In genomic region chr2:198711484-198711883, GRCh38 we compare ENCODE assay signal across 22 cellular contexts.
A peak's percentile ranks its signal among the peaks of the same experiment; 100 is the strongest.
DNase-seq lines count a peak whose midpoint lies in the region; ATAC-seq, FAIRE-seq and TF ChIP-seq lines count a peak whose summit lies in the region.
"Had no signal": no experiment of that assay in that cellular context is flagged by ENCODE, and none has a peak within 500 bp of the region (broad histone marks: within the 10 kb centered on the region; RNA-seq: fewer than 3 reads in every experiment).

No MANE protein-coding gene starts in this region.

- no peaks in the 10 kb centered on the region for H3K36me3 ChIP-seq in GM23338 (ENCODE audit: insufficient read depth)
- H3K36me3 ChIP-seq in GM12878 (ENCODE audit: control insufficient read depth in 2 of 2, insufficient read depth in 2 of 2, low read length in 1 of 2): no peaks in the 10 kb centered on the region
- no peaks in the 10 kb centered on the region for H3K36me3 ChIP-seq in neuronal stem cell (replicated peaks in 1 of 2; ENCODE audit: control insufficient read depth in 2 of 2, insufficient read depth in 2 of 2, low read length in 2 of 2)
- no peaks in the 10 kb centered on the region for H3K36me3 ChIP-seq in thyroid gland
- H3K36me3 ChIP-seq: HAP-1 had no signal

- no peaks in the 10 kb centered on the region for H3K79me1 ChIP-seq in neuronal stem cell (ENCODE audit: low read depth, low read length)

- SMC1A ChIA-PET in GM12878 (lab: Charles Lee; ENCODE audit: uncharacterized antibody, unreplicated experiment): interaction anchor here (1.0 to 1.2 kb wide), 8 partner anchors 8 to 60 kb away, joined by 3 to 7 read pairs (median 4); no protein-coding TSS in a partner anchor

- TF ChIP-seq RAD21 in GM12878 (IDR thresholded peaks at IDR 0.05; ENCODE audit: insufficient read depth, low read depth, low read length): no peak

- FAIRE-seq in GM12878 (lab: Jason Lieb, UNC): no peak
- FAIRE-seq: D721Med, G401.6, GM12892, K562 had no signal

- no peak overlapping the region for H2BK15ac ChIP-seq in neuronal stem cell (ENCODE audit: low read length)

- H4K20me1 ChIP-seq in GM23338 (replicated peaks; ENCODE audit: insufficient read depth) (no peaks in the 10 kb centered on the region), GM12878 (ENCODE audit: control insufficient read depth, insufficient read depth) (no peaks in the 10 kb centered on the region)

- H3K79me2 ChIP-seq in GM23338 (replicated peaks; ENCODE audit: insufficient read depth): no peaks in the 10 kb centered on the region
- H3K79me2 ChIP-seq in GM12878 (ENCODE audit: control insufficient read depth, insufficient read depth, low read length): no peaks in the 10 kb centered on the region

- H2AFZ ChIP-seq in GM23338 (no peak overlapping the region), GM12878 (ENCODE audit: control insufficient read depth, low read depth, low read length) (no peak overlapping the region), neuronal stem cell (ENCODE audit: low read length) (peak overlapping the region; percentile 15)

- H3K9me2 ChIP-seq in GM23338 (ENCODE audit: insufficient read depth): no peaks in the 10 kb centered on the region

- no peak overlapping the region for H3K27ac Mint-ChIP-seq in GM23338
- H3K27ac Mint-ChIP-seq: CD14-positive monocyte; CD8-positive, alpha-beta T cell; HFFc6 had no signal

- H3F3A ChIP-seq in GM23338 (replicated peaks; ENCODE audit: low read depth): no peaks in the 10 kb centered on the region

- no peak overlapping the region for H2BK120ac ChIP-seq in neuronal stem cell (ENCODE audit: low read depth, low read length)

- RAD21 ChIA-PET in GM12878 (lab: Charles Lee; ENCODE audit: unreplicated experiment): interaction anchor here (0.6 to 1.2 kb wide), 7 partner anchors 9 to 57 kb away, joined by 3 to 15 read pairs (median 3); no protein-coding TSS in a partner anchor

- in situ Hi-C loops in GM12878 (cut with MboI): no loop called here

- no TSS peak for BruUV-seq in GM12878 (replicated peaks; lab: Mats Ljungman, UMichigan)

- H3K27me3 ChIP-seq in GM23338 (ENCODE audit: insufficient read depth): no peaks in the 10 kb centered on the region
- no peaks in the 10 kb centered on the region for H3K27me3 ChIP-seq in GM12878 (replicated peaks in 1 of 2; ENCODE audit: control insufficient read depth in 2 of 2, insufficient read depth in 2 of 2, low read length in 1 of 2)
- no peaks in the 10 kb centered on the region for H3K27me3 ChIP-seq in neuronal stem cell (ENCODE audit: control insufficient read depth in 3 of 3, insufficient read depth in 3 of 3, low read depth in 1 of 3, low read length in 3 of 3)
- H3K27me3 ChIP-seq in thyroid gland: no peaks in the 10 kb centered on the region

- CTCF ChIA-PET in GM12878 (lab: Yijun Ruan, JAX) (interaction anchor here (0.6 to 0.8 kb wide), 3 partner anchors 11 to 173 kb away, joined by 3 to 5 read pairs (median 5); no protein-coding TSS in a partner anchor), HEK293T (lab: Yijun Ruan, JAX) (no interaction called here)

- no peaks in the 10 kb centered on the region; the same call in none of the 3 replicates for H3K4me1 Mint-ChIP-seq in GM23338
- H3K4me1 Mint-ChIP-seq: CD14-positive monocyte had no signal

- no peak overlapping the region for H3K4me3 Mint-ChIP-seq in GM23338
- H3K4me3 Mint-ChIP-seq: CD14-positive monocyte; CD8-positive, alpha-beta T cell; HFFc6 had no signal

- H3K23ac ChIP-seq in neuronal stem cell (ENCODE audit: low read depth, low read length, poor library complexity): no peak overlapping the region

- POLR2A ChIA-PET in GM12878 (lab: Charles Lee): interaction anchor here (0.9 to 1.2 kb wide), 4 partner anchors 8 to 30 kb away, joined by 3 to 5 read pairs (median 4); no protein-coding TSS in a partner anchor
- POLR2A ChIA-PET in HEK293T (lab: Yijun Ruan, JAX): no interaction called here

- intact Hi-C loops in GM12878 (cut with micrococcal nuclease; ENCODE audit: unreplicated experiment): no loop called here
- intact Hi-C loops in thyroid gland (cut with DNase I): no loop called here

- H4K8ac ChIP-seq in neuronal stem cell (ENCODE audit: low read depth, low read length): no peak overlapping the region

- TF ChIP-seq CTCF in GM23338 (conservative IDR thresholded peaks at IDR 0.05; ENCODE audit: low read depth in 2 of 2) (no peak), GM12878 (IDR thresholded peaks at IDR 0.05 in 2 of 3, conservative IDR thresholded peaks at IDR 0.05 in 1 of 3; ENCODE audit: control insufficient read depth in 2 of 3, extremely low read depth in 1 of 3, insufficient read depth in 1 of 3, low read depth in 3 of 3, low read length in 3 of 3) (no peak), thyroid gland (IDR thresholded peaks at IDR 0.05) (no peak)

- peaks cover 1% of the 10 kb centered on the region for H3K27me3 Mint-ChIP-seq in GM23338 (ENCODE audit: insufficient read depth, low read depth, poor library complexity)

- TF ChIP-seq EP300 in GM12878 (IDR thresholded peaks at IDR 0.05; ENCODE audit: borderline replicate concordance in 1 of 2, control insufficient read depth in 1 of 2, low read depth in 2 of 2, low read length in 2 of 2): no peak

- no peak overlapping the region for H3K4me3 ChIP-seq in GM23338
- no peak overlapping the region for H3K4me3 ChIP-seq in GM12878
- no peak overlapping the region for H3K4me3 ChIP-seq in neuronal stem cell (ENCODE audit: low read length in 2 of 2)
- H3K4me3 ChIP-seq in thyroid gland (replicated peaks in 1 of 3): no peak overlapping the region
- H3K4me3 ChIP-seq: HAP-1, K562 had no signal

- H3K4me1 ChIP-seq in GM23338 (ENCODE audit: insufficient read depth) (no peaks in the 10 kb centered on the region), GM12878 (ENCODE audit: control insufficient read depth, insufficient read depth, low read length) (no peaks in the 10 kb centered on the region), neuronal stem cell (ENCODE audit: control insufficient read depth in 2 of 2, insufficient read depth in 1 of 2, low read depth in 1 of 2, low read length in 2 of 2) (no peaks in the 10 kb centered on the region), thyroid gland (no peaks in the 10 kb centered on the region)
- H3K4me1 ChIP-seq: HAP-1 had no signal

- no peak overlapping the region for H4K91ac ChIP-seq in neuronal stem cell (ENCODE audit: low read depth, low read length, poor library complexity)

- no peaks in the 10 kb centered on the region for H3K36me3 Mint-ChIP-seq in GM23338 (ENCODE audit: low read depth)
- H3K36me3 Mint-ChIP-seq: CD14-positive monocyte; CD8-positive, alpha-beta T cell had no signal

- H3K27ac ChIP-seq in GM23338 (ENCODE audit: low read depth) (no peak overlapping the region), GM12878 (ENCODE audit: control insufficient read depth, insufficient read depth) (no peak overlapping the region), neuronal stem cell (replicated peaks; ENCODE audit: low read length) (no peak overlapping the region), thyroid gland (no peak overlapping the region)
- H3K27ac ChIP-seq: 22Rv1, HL-60 had no signal

- ATAC-seq in GM18868 (IDR thresholded peaks at IDR 0.05; ENCODE audit: unreplicated experiment) (peak; percentile 59), GM23338 (peak; percentile 39; the same call in 2 of the 3 replicates), GM12878 (peak; percentile 81)
- ATAC-seq: CD8-positive, alpha-beta T cell; K562 had no signal

- no peak overlapping the region for H2BK5ac ChIP-seq in neuronal stem cell (ENCODE audit: low read length)

- H2AK5ac ChIP-seq in neuronal stem cell (ENCODE audit: low read depth, low read length): no peak overlapping the region

- H2BK12ac ChIP-seq in neuronal stem cell (ENCODE audit: low read length): no peak overlapping the region

- H3K14ac ChIP-seq in neuronal stem cell (ENCODE audit: low read length): no peak overlapping the region

- no peak overlapping the region for H3K4ac ChIP-seq in neuronal stem cell (ENCODE audit: low read length)

- no peaks in the 10 kb centered on the region for H3K9me3 Mint-ChIP-seq in GM23338
- H3K9me3 Mint-ChIP-seq: CD8-positive, alpha-beta T cell had no signal

- TF ChIP-seq POLR2A in GM12878 (IDR thresholded peaks at IDR 0.05; ENCODE audit: low read depth, low read length) (no peak), thyroid gland (IDR thresholded peaks at IDR 0.05) (no peak)

- no peak overlapping the region for H3K4me2 ChIP-seq in GM23338
- H3K4me2 ChIP-seq in GM12878 (ENCODE audit: control insufficient read depth, insufficient read depth): no peak overlapping the region
- H3K4me2 ChIP-seq in neuronal stem cell (ENCODE audit: insufficient read depth, low read length, poor library complexity, severe bottlenecking): no peak overlapping the region

- DNase-seq in GM23338 (ENCODE audit: low spot score) (no peak), GM12878 (ENCODE audit: low read depth, low spot score) (no peak), neuronal stem cell (ENCODE audit: low spot score) (no peak), thyroid gland (no peak), HEK293T (ENCODE audit: extremely low spot score) (no peak)
- no peak for DNase-seq in stimulated activated CD4-positive, alpha-beta T cell treated with anti-CD3 and anti-CD28 coated beads, Interleukin-12 subunit alpha, Interleukin-12 subunit beta, amount 100 ng/mL, for 4 hours
- DNase-seq: CD8-positive, alpha-beta T cell; COR-L47; DMS153; DMS79 treated with DMSO at 0.1 percent for 48 hours; EL; GOT3; HFFc6 had no signal

- H3K9ac ChIP-seq in GM12878 (ENCODE audit: control insufficient read depth, insufficient read depth, low read length): no peak overlapping the region
- no peak overlapping the region for H3K9ac ChIP-seq in neuronal stem cell (ENCODE audit: low read depth, low read length, poor library complexity)

- H3K9me3 ChIP-seq in GM12878 (replicated peaks; ENCODE audit: control insufficient read depth, insufficient read depth, low read length) (no peaks in the 10 kb centered on the region), neuronal stem cell (replicated peaks in 1 of 2; ENCODE audit: control insufficient read depth in 2 of 2, insufficient read depth in 1 of 2, low read depth in 1 of 2, low read length in 2 of 2) (peaks cover 0 to 3% of the 10 kb centered on the region in 2 donors), thyroid gland (no peaks in the 10 kb centered on the region)
- H3K9me3 ChIP-seq: HAP-1 had no signal

- no peak overlapping the region for H3K18ac ChIP-seq in neuronal stem cell (ENCODE audit: low read length)

TF ChIP-seq in GM23338, 12 proteins besides CTCF, POLR2A, EP300 and RAD21 (continues in another document):
- TF ChIP-seq ZNF331 (CRISPR knock-in tag; IDR thresholded peaks at IDR 0.05; ENCODE audit: low read depth): no peak

TF ChIP-seq in GM12878, 131 proteins besides CTCF, POLR2A, EP300 and RAD21 (continues in another document):
- TF ChIP-seq MEF2A (IDR thresholded peaks at IDR 0.05; ENCODE audit: insufficient read depth, low read depth, low read length) (no peak), NBN (IDR thresholded peaks at IDR 0.05) (0 out of 2 replicates have a peak, but pooled peaks have one; percentile 21)

TF ChIP-seq in HEK293T, 16 proteins besides CTCF, POLR2A, EP300 and RAD21 (continues in another document):
- TF ChIP-seq HDGF (IDR thresholded peaks at IDR 0.05; ENCODE audit: borderline replicate concordance) (no peak), L3MBTL2 (conservative IDR thresholded peaks at IDR 0.05) (no peak), ARNT (IDR thresholded peaks at IDR 0.05) (no peak), FOXK2 (IDR thresholded peaks at IDR 0.05) (no peak), SP1 (IDR thresholded peaks at IDR 0.05) (no peak), CTBP1 (IDR thresholded peaks at IDR 0.05; ENCODE audit: borderline replicate concordance) (no peak), BHLHE40 (IDR thresholded peaks at IDR 0.05; ENCODE audit: borderline replicate concordance) (no peak)
